ENCODE assay signal across 1 cellular context in genomic region chr14:101732128-101732527, GRCh38.
TF ChIP-seq lines count a peak whose summit lies in the region.

No MANE protein-coding gene starts in this region.

TF ChIP-seq in HepG2, 621 proteins besides CTCF, POLR2A, EP300 and RAD21 (continued from another document):
- TF ChIP-seq, protein P1, sequence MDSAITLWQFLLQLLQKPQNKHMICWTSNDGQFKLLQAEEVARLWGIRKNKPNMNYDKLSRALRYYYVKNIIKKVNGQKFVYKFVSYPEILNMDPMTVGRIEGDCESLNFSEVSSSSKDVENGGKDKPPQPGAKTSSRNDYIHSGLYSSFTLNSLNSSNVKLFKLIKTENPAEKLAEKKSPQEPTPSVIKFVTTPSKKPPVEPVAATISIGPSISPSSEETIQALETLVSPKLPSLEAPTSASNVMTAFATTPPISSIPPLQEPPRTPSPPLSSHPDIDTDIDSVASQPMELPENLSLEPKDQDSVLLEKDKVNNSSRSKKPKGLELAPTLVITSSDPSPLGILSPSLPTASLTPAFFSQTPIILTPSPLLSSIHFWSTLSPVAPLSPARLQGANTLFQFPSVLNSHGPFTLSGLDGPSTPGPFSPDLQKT (CRISPR knock-in tag; IDR thresholded peaks at IDR 0.05; ENCODE audit: borderline replicate concordance): no peak
- 0 out of 2 replicates have a peak, but pooled peaks have one; percentile 13 for TF ChIP-seq ZNF780A (CRISPR knock-in tag; IDR thresholded peaks at IDR 0.05)
- TF ChIP-seq ZNF816 (CRISPR knock-in tag; IDR thresholded peaks at IDR 0.05; ENCODE audit: borderline replicate concordance): no peak
- TF ChIP-seq REPIN1 (CRISPR knock-in tag; IDR thresholded peaks at IDR 0.05; ENCODE audit: borderline replicate concordance, low read depth): no peak
- TF ChIP-seq CEBPB (IDR thresholded peaks at IDR 0.05; ENCODE audit: borderline replicate concordance, low read depth, low read length): peak; percentile 61; the same call in 1 of the 2 replicates
- no peak for TF ChIP-seq MTA3 (CRISPR knock-in tag; IDR thresholded peaks at IDR 0.05)
- no peak for TF ChIP-seq MAFK (conservative IDR thresholded peaks at IDR 0.05 in 1 of 2, IDR thresholded peaks at IDR 0.05 in 1 of 2; ENCODE audit: low read length in 2 of 2)
- TF ChIP-seq TAF1 (CRISPR knock-in tag; IDR thresholded peaks at IDR 0.05): no peak
- TF ChIP-seq PHF8 (CRISPR knock-in tag; IDR thresholded peaks at IDR 0.05): no peak
- TF ChIP-seq NCOR1 (IDR thresholded peaks at IDR 0.05; ENCODE audit: borderline replicate concordance, low read length): peak; percentile 22; the same call in 1 of the 2 replicates
- TF ChIP-seq RAD51 (IDR thresholded peaks at IDR 0.05; ENCODE audit: borderline replicate concordance): no peak
- TF ChIP-seq ELF4 (CRISPR knock-in tag; IDR thresholded peaks at IDR 0.05; ENCODE audit: borderline replicate concordance): 0 out of 2 replicates have a peak, but pooled peaks have one; percentile 7
- TF ChIP-seq ZNF343 (CRISPR knock-in tag; IDR thresholded peaks at IDR 0.05): no peak
- TF ChIP-seq ZNF430 (CRISPR knock-in tag; IDR thresholded peaks at IDR 0.05): 0 out of 2 replicates have a peak, but pooled peaks have one; percentile 3
- TF ChIP-seq, protein P2, sequence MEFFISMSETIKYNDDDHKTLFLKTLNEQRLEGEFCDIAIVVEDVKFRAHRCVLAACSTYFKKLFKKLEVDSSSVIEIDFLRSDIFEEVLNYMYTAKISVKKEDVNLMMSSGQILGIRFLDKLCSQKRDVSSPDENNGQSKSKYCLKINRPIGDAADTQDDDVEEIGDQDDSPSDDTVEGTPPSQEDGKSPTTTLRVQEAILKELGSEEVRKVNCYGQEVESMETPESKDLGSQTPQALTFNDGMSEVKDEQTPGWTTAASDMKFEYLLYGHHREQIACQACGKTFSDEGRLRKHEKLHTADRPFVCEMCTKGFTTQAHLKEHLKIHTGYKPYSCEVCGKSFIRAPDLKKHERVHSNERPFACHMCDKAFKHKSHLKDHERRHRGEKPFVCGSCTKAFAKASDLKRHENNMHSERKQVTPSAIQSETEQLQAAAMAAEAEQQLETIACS (CRISPR knock-in tag; IDR thresholded peaks at IDR 0.05): no peak
- TF ChIP-seq JUN (CRISPR knock-in tag; IDR thresholded peaks at IDR 0.05): no peak
- TF ChIP-seq AHR (CRISPR knock-in tag; IDR thresholded peaks at IDR 0.05): no peak
